Comparison of ENCODE assay signal across 8 cellular contexts in the genomic region with DNA sequence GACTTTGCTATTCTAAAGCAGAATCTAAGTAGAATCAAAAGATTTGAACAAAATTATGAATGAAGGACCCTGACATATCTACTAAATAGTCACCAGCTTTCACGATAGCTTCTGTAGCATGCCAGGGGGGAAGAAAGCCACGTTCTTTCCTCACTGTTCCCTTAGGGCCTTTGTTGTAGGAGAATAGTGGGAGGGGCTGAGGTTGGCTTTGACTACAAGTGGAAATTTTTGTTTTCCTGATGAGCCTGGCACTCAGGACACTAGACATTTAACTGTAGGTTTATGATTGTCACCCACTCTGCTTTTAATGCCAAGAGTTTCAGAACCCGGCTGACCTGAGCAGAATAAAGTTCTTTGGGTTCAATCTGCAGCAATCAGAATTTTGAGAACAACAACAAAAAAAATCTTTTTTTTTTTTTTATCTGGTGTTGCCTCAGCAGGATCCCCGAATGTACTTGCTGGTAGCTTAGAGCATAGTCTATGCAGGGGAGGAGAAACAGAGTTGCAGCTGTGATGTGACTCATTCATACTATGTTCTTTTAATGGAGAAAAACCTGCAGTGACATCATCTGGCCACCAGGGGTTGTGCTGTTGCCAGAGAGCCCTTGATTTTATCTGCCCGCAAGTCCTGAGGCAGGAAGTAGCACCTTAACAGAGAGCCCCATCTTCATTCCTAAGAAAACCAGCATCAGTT. TPM values are rescaled to one million over a fixed set of nuclear protein-coding genes. Genes with fewer than 3 reads are reported as not detected.
DNase-seq lines count a peak whose midpoint lies in the region; ATAC-seq and TF ChIP-seq lines count a peak whose summit lies in the region.

No MANE protein-coding gene starts in this region.

- no peaks in the 10 kb centered on the region for H3K9me3 ChIP-seq in stomach

- H3K36me3 Mint-ChIP-seq in CD14-positive monocyte (no peaks in the 10 kb centered on the region), endothelial cell (ENCODE audit: low read depth, unreplicated experiment) (no peaks in the 10 kb centered on the region)

- peaks cover 14% of the 10 kb centered on the region for H3K4me1 Mint-ChIP-seq in CD14-positive monocyte
- peaks cover 18% of the 10 kb centered on the region for H3K4me1 Mint-ChIP-seq in endothelial cell (ENCODE audit: unreplicated experiment)

- H3K36me3 ChIP-seq in stomach: no peaks in the 10 kb centered on the region

- no peaks in the 10 kb centered on the region for H3K27me3 ChIP-seq in stomach

- H3K27me3 Mint-ChIP-seq in CD14-positive monocyte (ENCODE audit: low read depth in 3 of 3): no peaks in the 10 kb centered on the region
- H3K27me3 Mint-ChIP-seq in endothelial cell (ENCODE audit: unreplicated experiment): no peaks in the 10 kb centered on the region

- WGBS in stomach, 5 donors: 44 to 63% (median 46%) methylated on average over 5 of the region's 5 CpGs

- no peak for TF ChIP-seq POLR2A in stomach (IDR thresholded peaks at IDR 0.05)

- no peaks in the 10 kb centered on the region for H3K9me3 Mint-ChIP-seq in CD14-positive monocyte
- H3K9me3 Mint-ChIP-seq in endothelial cell (ENCODE audit: unreplicated experiment): no peaks in the 10 kb centered on the region

- no peak overlapping the region for H3K4me3 Mint-ChIP-seq in CD14-positive monocyte
- no peak overlapping the region for H3K4me3 Mint-ChIP-seq in endothelial cell (ENCODE audit: unreplicated experiment)

- intact Hi-C loops in CD14-positive monocyte (cut with micrococcal nuclease) (no loop called here), stomach (cut with DNase I; ENCODE audit: low total_unique reads) (no loop called here)

- peak; percentile 81 for TF ChIP-seq CTCF in CD14-positive monocyte (IDR thresholded peaks at IDR 0.05)
- TF ChIP-seq CTCF in endothelial cell (IDR thresholded peaks at IDR 0.05; ENCODE audit: unreplicated experiment): peak; percentile 93
- peak in 5 of 7 experiments; percentile 10 to 62 (median 49) for TF ChIP-seq CTCF in stomach (IDR thresholded peaks at IDR 0.05)

- H3K27ac ChIP-seq in stomach: no peak overlapping the region

- ATAC-seq in GM18873 (IDR thresholded peaks at IDR 0.05; ENCODE audit: low FRiP score, unreplicated experiment): peak; percentile 87
- peak; percentile 95 for ATAC-seq in HG03095 (IDR thresholded peaks at IDR 0.05; ENCODE audit: unreplicated experiment)

- H3K27ac Mint-ChIP-seq in CD14-positive monocyte: peak overlapping the region in 1 of 7 donors; percentile 17
- peak overlapping the region; percentile 13 for H3K27ac Mint-ChIP-seq in endothelial cell (ENCODE audit: unreplicated experiment)

- peaks cover 2 to 54% (median 13%) of the 10 kb centered on the region in 4 donors for H3K4me1 ChIP-seq in stomach

- DNase-seq in CD14-positive monocyte (ENCODE audit: low spot score): peak; percentile 61
- DNase-seq in NCI-H226: peak; percentile 74
- peak; percentile 31 for DNase-seq in activated CD4-positive, alpha-beta T cell treated with anti-CD3 and anti-CD28 coated beads, Interleukin-2, amount 50 U/mL, for 1 hour
- DNase-seq in endothelial cell (ENCODE audit: low spot score): peak; percentile 37
- peak; percentile 89 for DNase-seq in myocyte (ENCODE audit: low read depth)
- DNase-seq in stomach: peak; percentile 55

- TF ChIP-seq EP300 in stomach (IDR thresholded peaks at IDR 0.05): no peak

- no peak overlapping the region for H3K4me3 ChIP-seq in stomach

RNA-seq across cellular contexts. Expression of a gene that starts 38.5 kb away (rescaled TPM):
- polyA plus RNA-seq in CD14-positive monocyte (not detected), stomach (100 to 1,000 TPM in 1 of 3 donors, 10 to 100 TPM in 2; 80.6 to 102 (median 95.3) TPM)
- total RNA-seq in endothelial cell (ENCODE audit: unreplicated experiment) (118 TPM), myocyte (55.3 and 97.1 TPM in 2 replicates), stomach (100 to 1,000 TPM in 1 of 5 donors, 10 to 100 TPM in 4; 14.8 to 100 (median 23.3) TPM)
- polyA plus RNA-seq in myocyte (2012): 36.8 TPM

Comparison
In these comparisons a context has a peak if more than half of its experiments do, and no peak if none do; other contexts are left out.
1. DNase-seq: peak in every context shown above with its lines; median percentile 89 in myocyte; 74 in NCI-H226; 61 in CD14-positive monocyte; 55 in stomach; 37 in endothelial cell; 31 in activated CD4-positive, alpha-beta T cell treated with anti-CD3 and anti-CD28 coated beads, Interleukin-2, amount 50 U/mL, for 1 hour.